In the genomic region with DNA sequence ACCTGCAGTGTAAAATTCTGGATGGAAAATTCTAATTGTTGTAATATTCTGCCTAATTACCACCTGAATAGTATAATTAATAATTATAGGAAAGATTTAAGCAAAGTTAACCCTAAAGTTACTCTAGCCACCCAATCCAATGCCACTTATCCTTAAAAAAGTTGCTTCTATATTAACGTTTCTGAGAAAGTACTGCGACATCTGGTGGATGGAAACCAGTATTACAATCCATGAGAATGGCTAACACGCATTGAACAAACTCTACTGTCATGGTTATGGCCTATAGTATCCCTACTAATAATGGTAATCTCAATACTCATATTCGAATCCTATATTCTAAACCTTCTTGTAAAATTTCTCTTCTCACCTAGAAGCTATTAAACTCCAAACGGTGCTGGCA, we compare ENCODE assay signal across 10 cellular contexts.
DNase-seq lines count a peak whose midpoint lies in the region; ATAC-seq, FAIRE-seq and TF ChIP-seq lines count a peak whose summit lies in the region.
"Had no signal": no experiment of that assay in that cellular context is flagged by ENCODE, and none has a peak within 500 bp of the region (broad histone marks: within the 10 kb centered on the region; RNA-seq: fewer than 3 reads in every experiment).

No MANE protein-coding gene starts in this region.

- H3K9me3 Mint-ChIP-seq in activated T-cell treated with anti-CD3 and anti-CD28 coated beads, Interleukin-2, amount 50 U/mL, for 4 hours, result no peaks in the 10 kb centered on the region

- DNase-seq in BE2C (no peak), GM20000 (ENCODE audit: low spot score) (peak; percentile 6), OCI-M1 (lab: John Stamatoyannopoulos, UW) (peak; percentile 52), glomerular endothelial cell (ENCODE audit: extremely low read depth, low read depth, low spot score) (peak; percentile 7), frontal cortex (ENCODE audit: low spot score in 2 of 2) (no peak), dedifferentiated amniotic fluid mesenchymal stem cell (ENCODE audit: extremely low spot score) (no peak)
- DNase-seq in activated T-cell treated with anti-CD3 and anti-CD28 coated beads, Interleukin-2, amount 50 U/mL, for 4 hours, result no peak
- DNase-seq: activated naive CD4-positive, alpha-beta T cell treated with anti-CD3 and anti-CD28 coated beads, Interleukin-2, amount 50 U/mL, for 16 hours; stimulated activated CD4-positive, alpha-beta T cell treated with anti-CD3 and anti-CD28 coated beads, Interleukin-4, amount 100 ng/mL, for 1 hour had no signal

- H3K36me3 Mint-ChIP-seq in activated T-cell treated with anti-CD3 and anti-CD28 coated beads, Interleukin-2, amount 50 U/mL, for 4 hours (ENCODE audit: insufficient read depth), result no peaks in the 10 kb centered on the region

- ATAC-seq in GM21825 (IDR thresholded peaks at IDR 0.05; ENCODE audit: unreplicated experiment), result no peak
- no peak for ATAC-seq in activated T-cell treated with anti-CD3 and anti-CD28 coated beads, Interleukin-2, amount 50 U/mL, for 4 hours

- no peaks in the 10 kb centered on the region for H3K4me1 ChIP-seq in BE2C

- H3K27me3 ChIP-seq in BE2C, result no peaks in the 10 kb centered on the region

- no peak for FAIRE-seq in frontal cortex (lab: Jason Lieb, UNC)

- TF ChIP-seq CTCF in BE2C (IDR thresholded peaks at IDR 0.05; ENCODE audit: low read depth, low read length) (peak; percentile 61), GM20000 (IDR thresholded peaks at IDR 0.05; ENCODE audit: extremely low read depth, missing control alignments) (peak; percentile 30)

- H3K4me3 Mint-ChIP-seq in activated T-cell treated with anti-CD3 and anti-CD28 coated beads, Interleukin-2, amount 50 U/mL, for 4 hours, result no peak overlapping the region

- H3K4me3 ChIP-seq in BE2C (ENCODE audit: low read depth, low read length), result no peak overlapping the region

- H3K27me3 Mint-ChIP-seq in activated T-cell treated with anti-CD3 and anti-CD28 coated beads, Interleukin-2, amount 50 U/mL, for 4 hours (ENCODE audit: low read depth), result no peaks in the 10 kb centered on the region

- H3K9me3 ChIP-seq in BE2C, result no peaks in the 10 kb centered on the region

- H3K36me3 ChIP-seq in BE2C, result no peaks in the 10 kb centered on the region

- H3K4me1 Mint-ChIP-seq in activated T-cell treated with anti-CD3 and anti-CD28 coated beads, Interleukin-2, amount 50 U/mL, for 4 hours (ENCODE audit: low read depth), result no peaks in the 10 kb centered on the region

Comparison
In these comparisons a context has a peak if more than half of its experiments do, and no peak if none do; other contexts are left out.
1. DNase-seq: peak in GM20000 (single experiment), OCI-M1 (single experiment) and glomerular endothelial cell (single experiment); none in BE2C (single experiment), frontal cortex (0 of 2), dedifferentiated amniotic fluid mesenchymal stem cell (single experiment) and activated T-cell treated with anti-CD3 and anti-CD28 coated beads, Interleukin-2, amount 50 U/mL, for 4 hours (single experiment).